In genomic region chr6:121770943-121771342, GRCh38 we compare ENCODE assay signal across 15 cellular contexts.
DNase-seq lines count a peak whose midpoint lies in the region; ATAC-seq and TF ChIP-seq lines count a peak whose summit lies in the region.
"Had no signal": no experiment of that assay in that cellular context is flagged by ENCODE, and none has a peak within 500 bp of the region (broad histone marks: within the 10 kb centered on the region; RNA-seq: fewer than 3 reads in every experiment).

No MANE protein-coding gene starts in this region.

- H3K27me3 ChIP-seq in CD8-positive, alpha-beta T cell (ENCODE audit: insufficient read depth, low read length), result no peaks in the 10 kb centered on the region
- H3K27me3 ChIP-seq: dorsolateral prefrontal cortex, stomach had no signal

- intact Hi-C loops in CD8-positive, alpha-beta T cell (cut with DNase I, micrococcal nuclease), result no loop called here

- H3K27ac Mint-ChIP-seq in activated T-helper 17 cell treated with anti-CD3 and anti-CD28 coated beads, Interleukin-2, amount 50 U/mL, for 72 hours, result no peak overlapping the region
- H3K27ac Mint-ChIP-seq in CD8-positive, alpha-beta T cell, result no peak overlapping the region

- peak; percentile 53 for ATAC-seq in GM18508 (IDR thresholded peaks at IDR 0.05; ENCODE audit: insufficient read depth, unreplicated experiment)
- ATAC-seq in GM21423 (IDR thresholded peaks at IDR 0.05; ENCODE audit: unreplicated experiment), result peak; percentile 57
- ATAC-seq in HG03432 (IDR thresholded peaks at IDR 0.05; ENCODE audit: unreplicated experiment), result peak; percentile 67
- ATAC-seq in activated T-helper 17 cell treated with anti-CD3 and anti-CD28 coated beads, Interleukin-2, amount 50 U/mL, for 72 hours (replicated peaks), result peak; percentile 77
- ATAC-seq in CD8-positive, alpha-beta T cell, result no peak
- no peak for ATAC-seq in HG03097 (IDR thresholded peaks at IDR 0.05; ENCODE audit: low FRiP score, unreplicated experiment)

- H3K36me3 Mint-ChIP-seq in activated T-helper 17 cell treated with anti-CD3 and anti-CD28 coated beads, Interleukin-2, amount 50 U/mL, for 72 hours (ENCODE audit: low read depth), result no peaks in the 10 kb centered on the region
- no peaks in the 10 kb centered on the region for H3K36me3 Mint-ChIP-seq in CD8-positive, alpha-beta T cell

- no peaks in the 10 kb centered on the region for H3K4me1 Mint-ChIP-seq in activated T-helper 17 cell treated with anti-CD3 and anti-CD28 coated beads, Interleukin-2, amount 50 U/mL, for 72 hours
- H3K4me1 Mint-ChIP-seq in CD8-positive, alpha-beta T cell (ENCODE audit: low read depth), result peaks cover 2% of the 10 kb centered on the region

- no peak overlapping the region for H3K4me3 ChIP-seq in CD8-positive, alpha-beta T cell (ENCODE audit: low read depth, low read length)
- H3K4me3 ChIP-seq: stomach had no signal

- DNase-seq in germinal center (ENCODE audit: low spot score) (no peak), medulla oblongata (ENCODE audit: extremely low spot score) (no peak)
- DNase-seq in CD8-positive, alpha-beta T cell, result no peak
- DNase-seq: activated CD8-positive, alpha-beta memory T cell treated with anti-CD3 and anti-CD28 coated beads for 24 hours; dorsolateral prefrontal cortex; kidney glomerular epithelial cell; NCI-H2171; OCI-M1; stimulated activated CD4-positive, alpha-beta T cell treated with anti-CD3 and anti-CD28 coated beads, Interleukin-4, amount 100 ng/mL, for 4 hours; stomach had no signal

- POLR2A ChIA-PET in CD8-positive, alpha-beta T cell (lab: Charles Lee), result no interaction called here

- H3K36me3 ChIP-seq in CD8-positive, alpha-beta T cell (ENCODE audit: insufficient read depth, low read length), result no peaks in the 10 kb centered on the region
- H3K36me3 ChIP-seq: stomach had no signal

- no peaks in the 10 kb centered on the region for H3K27me3 Mint-ChIP-seq in activated T-helper 17 cell treated with anti-CD3 and anti-CD28 coated beads, Interleukin-2, amount 50 U/mL, for 72 hours
- H3K27me3 Mint-ChIP-seq in CD8-positive, alpha-beta T cell (ENCODE audit: low read depth), result no peaks in the 10 kb centered on the region

- CTCF ChIA-PET in CD8-positive, alpha-beta T cell (lab: Charles Lee), result no interaction called here

- no peak overlapping the region for H3K4me3 Mint-ChIP-seq in activated T-helper 17 cell treated with anti-CD3 and anti-CD28 coated beads, Interleukin-2, amount 50 U/mL, for 72 hours
- H3K4me3 Mint-ChIP-seq in CD8-positive, alpha-beta T cell, result no peak overlapping the region

- H3K9me3 Mint-ChIP-seq in activated T-helper 17 cell treated with anti-CD3 and anti-CD28 coated beads, Interleukin-2, amount 50 U/mL, for 72 hours, result no peaks in the 10 kb centered on the region
- H3K9me3 Mint-ChIP-seq in CD8-positive, alpha-beta T cell, result no peaks in the 10 kb centered on the region

- no peak overlapping the region for H3K27ac ChIP-seq in CD8-positive, alpha-beta T cell (ENCODE audit: low read depth, low read length)
- H3K27ac ChIP-seq: dorsolateral prefrontal cortex, stomach had no signal

- no peak for TF ChIP-seq CTCF in CD8-positive, alpha-beta T cell (IDR thresholded peaks at IDR 0.05)

- no peaks in the 10 kb centered on the region for H3K4me1 ChIP-seq in CD8-positive, alpha-beta T cell (ENCODE audit: insufficient read depth, low read length)
- H3K4me1 ChIP-seq: stomach had no signal

- no peaks in the 10 kb centered on the region for H3K9me3 ChIP-seq in CD8-positive, alpha-beta T cell (ENCODE audit: low read length)
- H3K9me3 ChIP-seq: stomach had no signal

Comparison
In these comparisons a context has a peak if more than half of its experiments do, and no peak if none do; other contexts are left out.
1. ATAC-seq: peak in GM18508 (single experiment), GM21423 (single experiment), HG03432 (single experiment) and activated T-helper 17 cell treated with anti-CD3 and anti-CD28 coated beads, Interleukin-2, amount 50 U/mL, for 72 hours (single experiment); none in CD8-positive, alpha-beta T cell (single experiment) and HG03097 (single experiment).